ENCODE assay signal across 2 cellular contexts in genomic region chr16:85798283-85798776, GRCh38.
TF ChIP-seq lines count a peak whose summit lies in the region.

No MANE protein-coding gene starts in this region.

TF ChIP-seq in SK-N-SH, 30 proteins besides CTCF, POLR2A, EP300 and RAD21 (continued from another document):
- TF ChIP-seq, protein P1, sequence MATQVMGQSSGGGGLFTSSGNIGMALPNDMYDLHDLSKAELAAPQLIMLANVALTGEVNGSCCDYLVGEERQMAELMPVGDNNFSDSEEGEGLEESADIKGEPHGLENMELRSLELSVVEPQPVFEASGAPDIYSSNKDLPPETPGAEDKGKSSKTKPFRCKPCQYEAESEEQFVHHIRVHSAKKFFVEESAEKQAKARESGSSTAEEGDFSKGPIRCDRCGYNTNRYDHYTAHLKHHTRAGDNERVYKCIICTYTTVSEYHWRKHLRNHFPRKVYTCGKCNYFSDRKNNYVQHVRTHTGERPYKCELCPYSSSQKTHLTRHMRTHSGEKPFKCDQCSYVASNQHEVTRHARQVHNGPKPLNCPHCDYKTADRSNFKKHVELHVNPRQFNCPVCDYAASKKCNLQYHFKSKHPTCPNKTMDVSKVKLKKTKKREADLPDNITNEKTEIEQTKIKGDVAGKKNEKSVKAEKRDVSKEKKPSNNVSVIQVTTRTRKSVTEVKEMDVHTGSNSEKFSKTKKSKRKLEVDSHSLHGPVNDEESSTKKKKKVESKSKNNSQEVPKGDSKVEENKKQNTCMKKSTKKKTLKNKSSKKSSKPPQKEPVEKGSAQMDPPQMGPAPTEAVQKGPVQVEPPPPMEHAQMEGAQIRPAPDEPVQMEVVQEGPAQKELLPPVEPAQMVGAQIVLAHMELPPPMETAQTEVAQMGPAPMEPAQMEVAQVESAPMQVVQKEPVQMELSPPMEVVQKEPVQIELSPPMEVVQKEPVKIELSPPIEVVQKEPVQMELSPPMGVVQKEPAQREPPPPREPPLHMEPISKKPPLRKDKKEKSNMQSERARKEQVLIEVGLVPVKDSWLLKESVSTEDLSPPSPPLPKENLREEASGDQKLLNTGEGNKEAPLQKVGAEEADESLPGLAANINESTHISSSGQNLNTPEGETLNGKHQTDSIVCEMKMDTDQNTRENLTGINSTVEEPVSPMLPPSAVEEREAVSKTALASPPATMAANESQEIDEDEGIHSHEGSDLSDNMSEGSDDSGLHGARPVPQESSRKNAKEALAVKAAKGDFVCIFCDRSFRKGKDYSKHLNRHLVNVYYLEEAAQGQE (IDR thresholded peaks at IDR 0.05; ENCODE audit: low read depth, low read length): no peak
- TF ChIP-seq ZBTB33 (IDR thresholded peaks at IDR 0.05; ENCODE audit: borderline replicate concordance, low read depth) (no peak), FOXJ3 (CRISPR knock-in tag; IDR thresholded peaks at IDR 0.05) (no peak), PBX3 (IDR thresholded peaks at IDR 0.05) (no peak), CHD2 (IDR thresholded peaks at IDR 0.05; ENCODE audit: low read length, partially characterized antibody) (no peak), JUND (IDR thresholded peaks at IDR 0.05) (no peak), POLR2AphosphoS5 (IDR thresholded peaks at IDR 0.05; ENCODE audit: low read depth, low read length) (no peak), NFIC (IDR thresholded peaks at IDR 0.05; ENCODE audit: borderline replicate concordance) (no peak), ELF1 (IDR thresholded peaks at IDR 0.05) (no peak), SIN3A (IDR thresholded peaks at IDR 0.05; ENCODE audit: borderline replicate concordance, low read depth, low read length) (no peak), GATA2 (CRISPR knock-in tag; IDR thresholded peaks at IDR 0.05) (no peak)
- TF ChIP-seq, protein P2, sequence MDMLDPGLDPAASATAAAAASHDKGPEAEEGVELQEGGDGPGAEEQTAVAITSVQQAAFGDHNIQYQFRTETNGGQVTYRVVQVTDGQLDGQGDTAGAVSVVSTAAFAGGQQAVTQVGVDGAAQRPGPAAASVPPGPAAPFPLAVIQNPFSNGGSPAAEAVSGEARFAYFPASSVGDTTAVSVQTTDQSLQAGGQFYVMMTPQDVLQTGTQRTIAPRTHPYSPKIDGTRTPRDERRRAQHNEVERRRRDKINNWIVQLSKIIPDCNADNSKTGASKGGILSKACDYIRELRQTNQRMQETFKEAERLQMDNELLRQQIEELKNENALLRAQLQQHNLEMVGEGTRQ (IDR thresholded peaks at IDR 0.05; ENCODE audit: borderline replicate concordance, low read depth, low read length): no peak
- TF ChIP-seq, protein P3, sequence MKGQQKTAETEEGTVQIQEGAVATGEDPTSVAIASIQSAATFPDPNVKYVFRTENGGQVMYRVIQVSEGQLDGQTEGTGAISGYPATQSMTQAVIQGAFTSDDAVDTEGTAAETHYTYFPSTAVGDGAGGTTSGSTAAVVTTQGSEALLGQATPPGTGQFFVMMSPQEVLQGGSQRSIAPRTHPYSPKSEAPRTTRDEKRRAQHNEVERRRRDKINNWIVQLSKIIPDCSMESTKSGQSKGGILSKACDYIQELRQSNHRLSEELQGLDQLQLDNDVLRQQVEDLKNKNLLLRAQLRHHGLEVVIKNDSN (IDR thresholded peaks at IDR 0.05; ENCODE audit: borderline replicate concordance, low read depth): no peak

TF ChIP-seq in SK-N-SH treated with all-trans-retinoic acid at 6 μM for 48 hours, 23 proteins besides CTCF, POLR2A, EP300 and RAD21 (continued from another document):
- TF ChIP-seq ZFP3 (CRISPR knock-in tag; IDR thresholded peaks at IDR 0.05): no peak
- no peak for TF ChIP-seq CSDC2 (CRISPR knock-in tag; IDR thresholded peaks at IDR 0.05)
- TF ChIP-seq ZNF565 (CRISPR knock-in tag; conservative IDR thresholded peaks at IDR 0.05; ENCODE audit: low read depth): no peak
- TF ChIP-seq, protein P4, sequence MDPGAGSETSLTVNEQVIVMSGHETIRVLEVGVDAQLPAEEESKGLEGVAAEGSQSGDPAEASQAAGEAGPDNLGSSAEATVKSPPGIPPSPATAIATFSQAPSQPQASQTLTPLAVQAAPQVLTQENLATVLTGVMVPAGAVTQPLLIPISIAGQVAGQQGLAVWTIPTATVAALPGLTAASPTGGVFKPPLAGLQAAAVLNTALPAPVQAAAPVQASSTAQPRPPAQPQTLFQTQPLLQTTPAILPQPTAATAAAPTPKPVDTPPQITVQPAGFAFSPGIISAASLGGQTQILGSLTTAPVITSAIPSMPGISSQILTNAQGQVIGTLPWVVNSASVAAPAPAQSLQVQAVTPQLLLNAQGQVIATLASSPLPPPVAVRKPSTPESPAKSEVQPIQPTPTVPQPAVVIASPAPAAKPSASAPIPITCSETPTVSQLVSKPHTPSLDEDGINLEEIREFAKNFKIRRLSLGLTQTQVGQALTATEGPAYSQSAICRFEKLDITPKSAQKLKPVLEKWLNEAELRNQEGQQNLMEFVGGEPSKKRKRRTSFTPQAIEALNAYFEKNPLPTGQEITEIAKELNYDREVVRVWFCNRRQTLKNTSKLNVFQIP (CRISPR knock-in tag; IDR thresholded peaks at IDR 0.05; ENCODE audit: borderline replicate concordance, low read depth): no peak
